Comparison of ENCODE assay signal across 26 cellular contexts in the genomic region with DNA sequence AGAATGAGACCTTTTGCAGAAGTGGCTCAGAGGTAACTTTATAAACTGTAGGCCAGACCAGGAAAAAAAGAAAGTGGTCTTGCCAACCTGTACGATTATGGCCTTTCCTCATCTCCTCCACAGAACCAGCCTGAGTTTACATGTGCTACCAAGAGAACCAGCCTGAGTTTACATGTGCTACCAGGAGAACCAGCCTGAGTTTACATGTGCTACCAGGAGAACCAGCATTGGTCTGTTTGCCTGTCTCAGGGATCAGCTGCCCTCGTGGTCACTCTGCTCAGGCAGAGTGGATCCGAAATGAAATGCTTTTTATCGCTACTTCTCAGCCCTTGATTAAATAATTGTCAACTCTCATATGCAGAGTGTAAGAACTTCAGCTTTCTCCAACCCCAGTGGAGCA.
"Had no signal": no experiment of that assay in that cellular context is flagged by ENCODE, and none has a peak within 500 bp of the region (broad histone marks: within the 10 kb centered on the region; RNA-seq: fewer than 3 reads in every experiment).

No MANE protein-coding gene starts in this region.

- ATAC-seq: stimulated activated effector memory CD8-positive, alpha-beta T cell treated with anti-CD3 and anti-CD28 coated beads, Interleukin-12 subunit alpha, Interleukin-12 subunit beta, amount 100 ng/mL, for 72 hours; stimulated activated memory B cell treated with anti-CD40 and anti-IgM and Interleukin-4, amounts not matched to agents 10 μg/mL and 1 μg/mL and 100 μg/mL, for 72 hours; stimulated activated naive B cell treated with anti-CD40 and anti-IgM and Interleukin-4, amounts not matched to agents 10 μg/mL and 1 μg/mL and 100 μg/mL, for 72 hours; stimulated activated naive CD8-positive, alpha-beta T cell treated with anti-CD3 and anti-CD28 coated beads, Interleukin-15, amount 100 ng/mL, for 72 hours; stimulated activated naive CD8-positive, alpha-beta T cell treated with anti-CD3 and anti-CD28 coated beads, Interleukin-15, Interleukin-2, amounts not matched to agents 100 U/mL and 50 U/mL, for 24 hours; upper lobe of right lung had no signal

- H3K27me3 ChIP-seq: stomach, suprapubic skin, testis, thyroid gland, tibial artery, tibial nerve, transverse colon, upper lobe of left lung, upper lobe of right lung, uterus, vagina had no signal

- H3K4me3 ChIP-seq: stomach, suprapubic skin, testis, thoracic aorta, thyroid gland, tibial artery, tibial nerve, transverse colon, upper lobe of left lung, upper lobe of right lung, uterus, vagina had no signal

- DNase-seq: stimulated activated CD4-positive, alpha-beta T cell treated with anti-CD3 and anti-CD28 coated beads, Interleukin-2, amount 100 ng/mL, for 48 hours; stimulated activated CD4-positive, alpha-beta T cell treated with anti-CD3 and anti-CD28 coated beads, Interleukin-4, amount 100 ng/mL, for 1 hour; stimulated activated CD4-positive, alpha-beta T cell treated with anti-CD3 and anti-CD28 coated beads, Interleukin-4, amount 100 ng/mL, for 24 hours; stimulated activated CD4-positive, alpha-beta T cell treated with anti-CD3 and anti-CD28 coated beads, Interleukin-4, amount 100 ng/mL, for 4 hours; stimulated activated CD8-positive, alpha-beta memory T cell treated with anti-CD3 and anti-CD28 coated beads, Interleukin-4, amount 100 ng/mL, for 48 hours; stimulated activated naive B cell treated with anti-CD40 and anti-IgM and Interleukin-4, amounts not matched to agents 10 μg/mL and 1 μg/mL and 100 μg/mL, for 72 hours; stimulated activated naive CD4-positive, alpha-beta T cell; stimulated activated naive CD4-positive, alpha-beta T cell treated with Interleukin-2 at 50 U/mL for 16 hours; stimulated activated naive CD8-positive, alpha-beta T cell treated with anti-CD3 and anti-CD28 coated beads, Interleukin-15, amount 100 ng/mL, for 72 hours; stimulated activated naive CD8-positive, alpha-beta T cell treated with anti-CD3 and anti-CD28 coated beads, Interleukin-15, Interleukin-2, amounts not matched to agents 100 U/mL and 50 U/mL, for 24 hours; stomach; substantia nigra; testis; thyroid gland; tibial artery; transverse colon; upper lobe of left lung; upper lobe of right lung; uterus had no signal

- H3K36me3 ChIP-seq: stomach, suprapubic skin, thoracic aorta, thyroid gland, tibial artery, tibial nerve, transverse colon, upper lobe of left lung, upper lobe of right lung, uterus, vagina had no signal

- FAIRE-seq: urothelium cell line had no signal

- H3K9me3 ChIP-seq: stomach, suprapubic skin, testis, thoracic aorta, thyroid gland, tibial artery, tibial nerve, transverse colon, upper lobe of left lung, upper lobe of right lung, uterus, vagina had no signal

- H3K4me1 ChIP-seq: stomach, suprapubic skin, testis, thyroid gland, tibial artery, tibial nerve, transverse colon, upper lobe of left lung, upper lobe of right lung, uterus, vagina had no signal

- H3K27ac ChIP-seq: stomach, suprapubic skin, testis, thoracic aorta, thyroid gland, tibial artery, tibial nerve, transverse colon, upper lobe of left lung, upper lobe of right lung, uterus, vagina had no signal
